ENCODE assay signal across 6 cellular contexts in genomic region chr10:103868200-103868599, GRCh38.
"Had no signal": no experiment of that assay in that cellular context is flagged by ENCODE, and none has a peak within 500 bp of the region (broad histone marks: within the 10 kb centered on the region; RNA-seq: fewer than 3 reads in every experiment).

No MANE protein-coding gene starts in this region.

- H3K4me1 ChIP-seq: HAP-1 had no signal

- ATAC-seq: K562 had no signal

- H3K4me3 ChIP-seq: HAP-1, K562 had no signal

- H3K36me3 ChIP-seq: HAP-1 had no signal

- DNase-seq: GOT3, H7, IMR-90, KG1 had no signal
